ENCODE assay signal across 25 cellular contexts in the genomic region with DNA sequence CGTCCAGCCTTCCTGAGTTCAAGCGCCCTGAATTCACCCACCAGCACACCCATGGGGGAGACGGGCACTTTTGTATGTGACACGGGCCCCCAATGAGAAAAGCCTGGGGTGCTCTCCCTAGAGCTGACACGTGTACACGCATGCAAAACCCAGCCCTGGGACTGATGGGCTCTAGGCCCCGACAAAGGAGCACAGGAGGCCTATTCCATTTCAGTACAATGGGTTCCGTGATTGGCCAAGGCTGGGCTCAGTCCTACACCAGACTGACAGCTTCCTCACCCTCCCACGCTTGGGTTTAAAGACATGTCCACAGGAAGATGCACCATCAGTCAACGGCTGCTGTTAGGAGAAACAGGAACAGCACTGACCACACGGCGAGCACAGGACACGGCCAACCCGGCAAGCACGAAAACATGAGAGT. TPM values are rescaled to one million over a fixed set of nuclear protein-coding genes. Genes with fewer than 3 reads are reported as not detected.
DNase-seq lines count a peak whose midpoint lies in the region; ATAC-seq and TF ChIP-seq lines count a peak whose summit lies in the region.
"Had no signal": no experiment of that assay in that cellular context is flagged by ENCODE, and none has a peak within 500 bp of the region (broad histone marks: within the 10 kb centered on the region; RNA-seq: fewer than 3 reads in every experiment).

No MANE protein-coding gene starts in this region.

- intact Hi-C loops in left ventricle myocardium superior (cut with micrococcal nuclease) (no loop called here), spleen (cut with DNase I; ENCODE audit: low total_unique reads) (no loop called here), colonic mucosa (cut with DNase I) (no loop called here), posterior cingulate gyrus (cut with DNase I) (no loop called here)

- H3K27me3 ChIP-seq in spleen (replicated peaks in 1 of 7) = peaks cover 0 to 23% (median 0%) of the 10 kb centered on the region in 7 donors
- H3K27me3 ChIP-seq in colonic mucosa = no peaks in the 10 kb centered on the region
- H3K27me3 ChIP-seq: dorsolateral prefrontal cortex had no signal

- peak overlapping the region in 1 of 8 donors; percentile 5 for H3K4me3 ChIP-seq in spleen
- no peak overlapping the region for H3K4me3 ChIP-seq in colonic mucosa
- H3K4me3 ChIP-seq: dorsolateral prefrontal cortex, esophagus squamous epithelium, PC-9 had no signal

- H3K36me3 ChIP-seq in spleen (no peaks in the 10 kb centered on the region), colonic mucosa (no peaks in the 10 kb centered on the region)
- H3K36me3 ChIP-seq: esophagus squamous epithelium had no signal

- H3K9me3 ChIP-seq in spleen = no peaks in the 10 kb centered on the region
- H3K9me3 ChIP-seq in colonic mucosa = no peaks in the 10 kb centered on the region
- H3K9me3 ChIP-seq: esophagus squamous epithelium had no signal

- no peak for TF ChIP-seq CTCF in spleen (IDR thresholded peaks at IDR 0.05 in 8 of 11, conservative IDR thresholded peaks at IDR 0.05 in 3 of 11)
- no peak for TF ChIP-seq CTCF in colonic mucosa (IDR thresholded peaks at IDR 0.05)

- no peak for TF ChIP-seq POLR2A in spleen (IDR thresholded peaks at IDR 0.05)

- H3K27ac ChIP-seq in spleen (peak overlapping the region; percentile 2 to 81 (median 58)), colonic mucosa (no peak overlapping the region)
- H3K27ac ChIP-seq: C4-2B, esophagus squamous epithelium, PC-9 had no signal

- no peak overlapping the region for H3K9ac ChIP-seq in colonic mucosa (ENCODE audit: low read depth in 2 of 2, low read length in 2 of 2)

- WGBS in spleen, 5 donors = 46 to 76% (median 56%) methylated on average over 6 to 15 of the region's 15 CpGs

- H3K4me1 ChIP-seq in spleen = peaks cover 8 to 83% (median 55%) of the 10 kb centered on the region in 6 donors
- no peaks in the 10 kb centered on the region for H3K4me1 ChIP-seq in colonic mucosa

- DNase-seq in SKM-1 treated with dmso at 0.1 percent for 144 hours (lab: John Stamatoyannopoulos, UW; ENCODE audit: unreplicated experiment) (peak; percentile 21), SKM-1 (lab: John Stamatoyannopoulos, UW; ENCODE audit: unreplicated experiment) (no peak), UCSD-AML1 (lab: John Stamatoyannopoulos, UW; ENCODE audit: unreplicated experiment) (peak; percentile 75), left ventricle myocardium superior (no peak), spleen (no peak), colonic mucosa (no peak), posterior cingulate gyrus (no peak)
- no peak for DNase-seq in stimulated activated CD4-positive, alpha-beta T cell treated with anti-CD3 and anti-CD28 coated beads, Interleukin-15, amount 100 ng/mL, for 24 hours
- DNase-seq: 8988T; activated CD8-positive, alpha-beta T cell treated with anti-CD3 and anti-CD28 coated beads, Interleukin-2, amount 10 ng/mL, durations not matched to agents 7 days and 5 days; activated T-cell treated with anti-CD3 and anti-CD28 coated beads, Interleukin-2, amount 50 U/mL, for 48 hours; esophagus squamous epithelium; immature natural killer cell; NCI-H2029 treated with DMSO at 0.1 percent for 48 hours; NCI-H510A; retina had no signal

- ATAC-seq in left ventricle myocardium superior = peak; percentile 29
- ATAC-seq: activated CD8-positive, alpha-beta T cell treated with anti-CD3 and anti-CD28 coated beads, Interleukin-2, amount 10 ng/mL, durations not matched to agents 7 days and 5 days; HCT116; WTC11 had no signal

RNA-seq across cellular contexts. Expression of gene ZBTB46, which starts 8.8 kb away (rescaled TPM):
- total RNA-seq in left ventricle myocardium superior (13.1 TPM), spleen (10 to 100 TPM; 27.6 to 76.5 (median 35.9) TPM), colonic mucosa (1 to 10 TPM; 2.1 to 3.2 TPM)
- polyA plus RNA-seq in spleen = 10 to 100 TPM in 1 of 3 donors, 1 to 10 TPM in 2; 3.6 to 14.7 (median 4.7) TPM

RNA-seq across cellular contexts. Expression of gene ABHD16B, which starts 39.0 kb away (rescaled TPM):
- total RNA-seq in left ventricle myocardium superior (not detected), spleen (not detected), colonic mucosa (not detected)
- under 1 TPM; 0.49 to 0.86 (median 0.57) TPM for polyA plus RNA-seq in spleen
- total RNA-seq: activated CD8-positive, alpha-beta T cell treated with anti-CD3 and anti-CD28 coated beads, Interleukin-2, amount 10 ng/mL, durations not matched to agents 7 days and 5 days; esophagus squamous epithelium; HT1080; M059J; neural crest cell; PC-9; urinary bladder had no signal

RNA-seq across cellular contexts. Expression of gene TPD52L2, which starts 42.8 kb away (rescaled TPM):
- 78.0 TPM for total RNA-seq in left ventricle myocardium superior
- 100 to 1,000 TPM in 1 of 7 donors, 10 to 100 TPM in 6; 66.3 to 102 (median 92.1) TPM for total RNA-seq in spleen
- polyA plus RNA-seq in spleen = 10 to 100 TPM; 60.2 to 94.6 (median 63.5) TPM
- 10 to 100 TPM; 54.0 to 66.1 TPM for total RNA-seq in colonic mucosa

Comparison
In these comparisons a context has a peak if more than half of its experiments do, and no peak if none do; other contexts are left out.
1. DNase-seq: peak in SKM-1 treated with dmso at 0.1 percent for 144 hours (single experiment) and UCSD-AML1 (single experiment); none in SKM-1 (single experiment), left ventricle myocardium superior (single experiment), spleen (single experiment), colonic mucosa (single experiment), posterior cingulate gyrus (0 of 10) and stimulated activated CD4-positive, alpha-beta T cell treated with anti-CD3 and anti-CD28 coated beads, Interleukin-15, amount 100 ng/mL, for 24 hours (single experiment).